ENCODE assay signal across 1 cellular context in the genomic region with DNA sequence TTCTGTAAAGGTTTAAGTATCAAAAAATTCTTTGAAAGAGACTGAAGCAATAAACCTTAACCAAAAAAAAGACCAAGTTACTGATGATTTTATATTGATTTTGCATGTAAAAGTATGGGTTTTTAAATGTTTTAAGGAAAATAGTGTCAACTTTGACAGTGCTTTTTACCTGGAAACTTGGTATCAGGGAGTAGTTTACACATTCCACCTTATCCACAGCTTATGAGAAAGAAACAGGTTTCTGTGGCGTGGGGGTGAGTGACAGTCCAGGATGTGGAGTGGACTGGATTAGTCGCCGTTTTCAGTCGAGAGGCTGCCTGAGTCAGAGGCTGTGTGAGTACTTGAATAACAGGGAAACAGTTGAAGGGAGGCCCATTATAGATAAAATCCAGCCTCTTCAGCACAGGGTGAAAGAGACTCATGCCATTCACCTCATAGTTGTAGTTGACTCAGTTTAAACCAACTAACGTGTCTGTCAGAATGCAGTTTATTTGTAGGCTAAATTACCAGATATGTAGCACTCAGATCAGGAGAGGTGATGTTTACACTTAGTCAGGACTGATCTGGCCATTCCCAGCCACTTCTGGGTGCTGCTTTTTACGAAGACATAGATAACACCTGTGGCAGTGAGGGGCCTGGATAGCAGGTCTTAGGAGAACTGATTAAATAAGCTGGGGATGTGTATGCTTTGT.
TF ChIP-seq lines count a peak whose summit lies in the region.

No MANE protein-coding gene starts in this region.

TF ChIP-seq in SK-N-SH, 30 proteins besides CTCF, POLR2A, EP300 and RAD21 (continued from another document):
- TF ChIP-seq, protein P1, sequence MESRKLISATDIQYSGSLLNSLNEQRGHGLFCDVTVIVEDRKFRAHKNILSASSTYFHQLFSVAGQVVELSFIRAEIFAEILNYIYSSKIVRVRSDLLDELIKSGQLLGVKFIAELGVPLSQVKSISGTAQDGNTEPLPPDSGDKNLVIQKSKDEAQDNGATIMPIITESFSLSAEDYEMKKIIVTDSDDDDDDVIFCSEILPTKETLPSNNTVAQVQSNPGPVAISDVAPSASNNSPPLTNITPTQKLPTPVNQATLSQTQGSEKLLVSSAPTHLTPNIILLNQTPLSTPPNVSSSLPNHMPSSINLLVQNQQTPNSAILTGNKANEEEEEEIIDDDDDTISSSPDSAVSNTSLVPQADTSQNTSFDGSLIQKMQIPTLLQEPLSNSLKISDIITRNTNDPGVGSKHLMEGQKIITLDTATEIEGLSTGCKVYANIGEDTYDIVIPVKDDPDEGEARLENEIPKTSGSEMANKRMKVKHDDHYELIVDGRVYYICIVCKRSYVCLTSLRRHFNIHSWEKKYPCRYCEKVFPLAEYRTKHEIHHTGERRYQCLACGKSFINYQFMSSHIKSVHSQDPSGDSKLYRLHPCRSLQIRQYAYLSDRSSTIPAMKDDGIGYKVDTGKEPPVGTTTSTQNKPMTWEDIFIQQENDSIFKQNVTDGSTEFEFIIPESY (IDR thresholded peaks at IDR 0.05; ENCODE audit: borderline replicate concordance, low read depth) = no peak
- TF ChIP-seq MXI1 (IDR thresholded peaks at IDR 0.05; ENCODE audit: low read depth, low read length) = no peak
- TF ChIP-seq, protein P2, sequence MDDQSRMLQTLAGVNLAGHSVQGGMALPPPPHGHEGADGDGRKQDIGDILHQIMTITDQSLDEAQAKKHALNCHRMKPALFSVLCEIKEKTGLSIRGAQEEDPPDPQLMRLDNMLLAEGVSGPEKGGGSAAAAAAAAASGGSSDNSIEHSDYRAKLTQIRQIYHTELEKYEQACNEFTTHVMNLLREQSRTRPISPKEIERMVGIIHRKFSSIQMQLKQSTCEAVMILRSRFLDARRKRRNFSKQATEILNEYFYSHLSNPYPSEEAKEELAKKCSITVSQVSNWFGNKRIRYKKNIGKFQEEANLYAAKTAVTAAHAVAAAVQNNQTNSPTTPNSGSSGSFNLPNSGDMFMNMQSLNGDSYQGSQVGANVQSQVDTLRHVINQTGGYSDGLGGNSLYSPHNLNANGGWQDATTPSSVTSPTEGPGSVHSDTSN (IDR thresholded peaks at IDR 0.05) = peak; percentile 78
- TF ChIP-seq EZH2phosphoT487 (IDR thresholded peaks at IDR 0.05; ENCODE audit: borderline replicate concordance, low read depth) = no peak
- TF ChIP-seq MEF2A (IDR thresholded peaks at IDR 0.05; ENCODE audit: borderline replicate concordance, low read depth) = no peak
- no peak for TF ChIP-seq YY1 (IDR thresholded peaks at IDR 0.05; ENCODE audit: low read depth)
- no peak for TF ChIP-seq TAF1 (IDR thresholded peaks at IDR 0.05; ENCODE audit: borderline replicate concordance, low read depth, low read length)
- TF ChIP-seq, protein P3, sequence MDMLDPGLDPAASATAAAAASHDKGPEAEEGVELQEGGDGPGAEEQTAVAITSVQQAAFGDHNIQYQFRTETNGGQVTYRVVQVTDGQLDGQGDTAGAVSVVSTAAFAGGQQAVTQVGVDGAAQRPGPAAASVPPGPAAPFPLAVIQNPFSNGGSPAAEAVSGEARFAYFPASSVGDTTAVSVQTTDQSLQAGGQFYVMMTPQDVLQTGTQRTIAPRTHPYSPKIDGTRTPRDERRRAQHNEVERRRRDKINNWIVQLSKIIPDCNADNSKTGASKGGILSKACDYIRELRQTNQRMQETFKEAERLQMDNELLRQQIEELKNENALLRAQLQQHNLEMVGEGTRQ (IDR thresholded peaks at IDR 0.05; ENCODE audit: borderline replicate concordance, low read depth, low read length) = no peak
- TF ChIP-seq, protein P4, sequence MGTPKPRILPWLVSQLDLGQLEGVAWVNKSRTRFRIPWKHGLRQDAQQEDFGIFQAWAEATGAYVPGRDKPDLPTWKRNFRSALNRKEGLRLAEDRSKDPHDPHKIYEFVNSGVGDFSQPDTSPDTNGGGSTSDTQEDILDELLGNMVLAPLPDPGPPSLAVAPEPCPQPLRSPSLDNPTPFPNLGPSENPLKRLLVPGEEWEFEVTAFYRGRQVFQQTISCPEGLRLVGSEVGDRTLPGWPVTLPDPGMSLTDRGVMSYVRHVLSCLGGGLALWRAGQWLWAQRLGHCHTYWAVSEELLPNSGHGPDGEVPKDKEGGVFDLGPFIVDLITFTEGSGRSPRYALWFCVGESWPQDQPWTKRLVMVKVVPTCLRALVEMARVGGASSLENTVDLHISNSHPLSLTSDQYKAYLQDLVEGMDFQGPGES (IDR thresholded peaks at IDR 0.05; ENCODE audit: low read depth, low read length) = no peak
- TF ChIP-seq GATA2 (CRISPR knock-in tag; IDR thresholded peaks at IDR 0.05) = no peak
- no peak for TF ChIP-seq SMC3 (IDR thresholded peaks at IDR 0.05; ENCODE audit: low read depth, low read length)
